ENCODE assay signal across 15 cellular contexts in the genomic region with DNA sequence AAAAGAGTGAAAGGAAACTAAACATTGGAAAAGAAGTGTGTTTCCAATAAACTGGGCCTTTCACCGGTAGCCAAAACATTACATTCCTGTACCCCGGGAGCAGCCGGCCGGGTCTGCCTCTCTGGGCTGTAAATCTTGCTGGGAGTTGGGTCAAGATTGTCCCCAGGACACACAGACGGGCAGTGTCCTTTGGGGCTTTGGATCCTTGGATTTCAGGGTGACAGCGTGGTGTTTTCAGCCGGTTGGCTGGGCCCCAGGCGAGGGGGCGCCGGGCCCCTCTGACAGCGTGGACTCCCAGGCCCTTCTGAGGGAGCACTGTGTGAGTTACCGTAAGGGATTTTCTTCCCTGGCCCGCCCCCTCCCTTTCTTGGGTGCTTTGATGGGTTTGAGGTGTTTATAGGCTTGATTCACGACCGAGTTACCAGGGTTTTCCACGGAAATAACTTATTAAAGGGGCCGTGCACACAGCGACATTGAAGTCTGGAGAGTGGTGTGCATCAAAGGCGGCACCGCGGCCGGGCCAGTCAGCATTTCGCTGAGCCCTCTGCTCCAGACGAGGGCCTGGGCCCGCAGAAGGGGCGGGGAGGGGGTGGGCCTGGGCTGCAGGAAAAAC. TPM values are rescaled to one million over a fixed set of nuclear protein-coding genes. Genes with fewer than 3 reads are reported as not detected.
A peak's percentile ranks its signal among the peaks of the same experiment; 100 is the strongest.
DNase-seq lines count a peak whose midpoint lies in the region; ATAC-seq, FAIRE-seq and TF ChIP-seq lines count a peak whose summit lies in the region.
"Had no signal": no experiment of that assay in that cellular context is flagged by ENCODE, and none has a peak within 500 bp of the region (broad histone marks: within the 10 kb centered on the region; RNA-seq: fewer than 3 reads in every experiment).

No MANE protein-coding gene starts in this region.

- no peak overlapping the region for H3K4me3 ChIP-seq in HEK293 (ENCODE audit: low read depth, low read length)
- H3K4me3 ChIP-seq in endothelial cell of umbilical vein (replicated peaks in 1 of 3; ENCODE audit: insufficient read depth in 1 of 3, low read depth in 1 of 3, low read length in 3 of 3), result no peak overlapping the region
- no peak overlapping the region for H3K4me3 ChIP-seq in mucosa of descending colon
- H3K4me3 ChIP-seq in subcutaneous abdominal adipose tissue (ENCODE audit: low read depth in 1 of 5, low read length in 5 of 5), result peak overlapping the region in 2 of 5 donors; percentile 1 to 8
- H3K4me3 ChIP-seq: gastrocnemius medialis had no signal

- intact Hi-C loops in endothelial cell of umbilical vein (cut with micrococcal nuclease), result no loop called here
- intact Hi-C loops in mucosa of descending colon (cut with DNase I, micrococcal nuclease), result no loop called here

- H3K9ac ChIP-seq in endothelial cell of umbilical vein (replicated peaks; ENCODE audit: extremely low read depth, insufficient read depth, low read length) (peak overlapping the region; percentile 0), subcutaneous abdominal adipose tissue (ENCODE audit: low read length in 5 of 5) (peak overlapping the region in 4 of 5 donors; percentile 62 to 74 (median 65))

- TF ChIP-seq CTCF in HEK293 (tag by site-specific recombination; IDR thresholded peaks at IDR 0.05) (no peak), endothelial cell of umbilical vein (IDR thresholded peaks at IDR 0.05; ENCODE audit: extremely low read depth in 1 of 2, insufficient read depth in 1 of 2, low read depth in 1 of 2, low read length in 2 of 2) (no peak), mucosa of descending colon (IDR thresholded peaks at IDR 0.05) (no peak)

- peaks cover 31% of the 10 kb centered on the region for H3K79me2 ChIP-seq in endothelial cell of umbilical vein (ENCODE audit: control insufficient read depth, insufficient read depth, low read length)

- no peaks in the 10 kb centered on the region for H3K4me1 ChIP-seq in HEK293 (ENCODE audit: control insufficient read depth, insufficient read depth, low read length)
- peaks cover 28% of the 10 kb centered on the region for H3K4me1 ChIP-seq in endothelial cell of umbilical vein (ENCODE audit: control insufficient read depth, extremely low read depth, insufficient read depth, low read length)
- H3K4me1 ChIP-seq in mucosa of descending colon (ENCODE audit: low read depth), result no peaks in the 10 kb centered on the region
- H3K4me1 ChIP-seq in subcutaneous abdominal adipose tissue (ENCODE audit: control insufficient read depth in 5 of 5, insufficient read depth in 5 of 5, low read length in 5 of 5), result peaks cover 6 to 73% (median 56%) of the 10 kb centered on the region in 5 donors
- H3K4me1 ChIP-seq: gastrocnemius medialis had no signal

- TF ChIP-seq POLR2A in endothelial cell of umbilical vein (IDR thresholded peaks at IDR 0.05; ENCODE audit: low read depth, low read length), result no peak

- CTCF ChIA-PET in HEK293 (lab: Yijun Ruan, JAX), result interaction anchor here (0.6 to 1.3 kb wide), 4 partner anchors 44 to 126 kb away, joined by 3 to 5 read pairs (median 3); no protein-coding TSS in a partner anchor
- CTCF ChIA-PET in endothelial cell of umbilical vein (lab: Charles Lee), result interaction anchor here (1.3 kb wide), 1 partner anchor 14 kb away, joined by 3 read pairs; no protein-coding TSS in a partner anchor

- no peak for FAIRE-seq in endothelial cell of umbilical vein (lab: Jason Lieb, UNC)

- peak; percentile 33 for DNase-seq in endothelial cell of umbilical vein (ENCODE audit: low read depth, low spot score)
- no peak for DNase-seq in mucosa of descending colon
- no peak for DNase-seq in DMS153 (lab: John Stamatoyannopoulos, UW)
- DNase-seq in NK-92 (lab: John Stamatoyannopoulos, UW; ENCODE audit: unreplicated experiment), result no peak
- DNase-seq: activated T-cell treated with anti-CD3 and anti-CD28 coated beads, Interleukin-2, amount 50 U/mL, for 48 hours; CD4-positive, alpha-beta T cell; gastrocnemius medialis; KBM-7; NCI-H2029 treated with DMSO at 0.1 percent for 48 hours; stimulated activated CD4-positive, alpha-beta T cell treated with anti-CD3 and anti-CD28 coated beads, Interleukin-4, amount 100 ng/mL, for 1 hour had no signal

- ATAC-seq in mucosa of descending colon (peak; percentile 13), HG03571 (IDR thresholded peaks at IDR 0.05; ENCODE audit: unreplicated experiment) (no peak), HG02759 (IDR thresholded peaks at IDR 0.05; ENCODE audit: unreplicated experiment) (no peak)
- ATAC-seq: gastrocnemius medialis had no signal

- H3K4me2 ChIP-seq in endothelial cell of umbilical vein (ENCODE audit: insufficient read depth, low read length), result no peak overlapping the region

- H3K9me3 ChIP-seq in HEK293 (ENCODE audit: control insufficient read depth, insufficient read depth, low read depth, low read length) (no peaks in the 10 kb centered on the region), endothelial cell of umbilical vein (replicated peaks; ENCODE audit: control insufficient read depth, insufficient read depth, low read length) (no peaks in the 10 kb centered on the region), mucosa of descending colon (no peaks in the 10 kb centered on the region), subcutaneous abdominal adipose tissue (ENCODE audit: control insufficient read depth in 5 of 5, low read length in 5 of 5) (no peaks in the 10 kb centered on the region)
- H3K9me3 ChIP-seq: gastrocnemius medialis had no signal

- H2AFZ ChIP-seq in endothelial cell of umbilical vein (ENCODE audit: low read depth, low read length), result peak overlapping the region; percentile 26

- H3K9me1 ChIP-seq in endothelial cell of umbilical vein (replicated peaks; ENCODE audit: control insufficient read depth, extremely low read depth, insufficient read depth, low read length), result no peaks in the 10 kb centered on the region

- no peaks in the 10 kb centered on the region for H4K20me1 ChIP-seq in endothelial cell of umbilical vein (replicated peaks; ENCODE audit: control insufficient read depth, extremely low read depth, insufficient read depth, low read length)

- H3K36me3 ChIP-seq in HEK293 (ENCODE audit: control insufficient read depth in 2 of 2, insufficient read depth in 1 of 2, low read length in 2 of 2) (peaks cover 3 to 60% of the 10 kb centered on the region in 2 experiments; a peak in 2 of 3 replicates), endothelial cell of umbilical vein (ENCODE audit: control insufficient read depth in 2 of 2, extremely low read depth in 1 of 2, insufficient read depth in 2 of 2, low read length in 2 of 2) (peaks cover 0 to 5% of the 10 kb centered on the region in 2 experiments), mucosa of descending colon (ENCODE audit: low read depth) (no peaks in the 10 kb centered on the region), subcutaneous abdominal adipose tissue (ENCODE audit: control insufficient read depth in 5 of 5, insufficient read depth in 5 of 5, low read length in 5 of 5) (no peaks in the 10 kb centered on the region)
- H3K36me3 ChIP-seq: gastrocnemius medialis had no signal

- BruUV-seq in endothelial cell of umbilical vein (replicated peaks; lab: Mats Ljungman, UMichigan), result no TSS peak

- POLR2A ChIA-PET in HEK293 (lab: Yijun Ruan, JAX), result no interaction called here
- POLR2A ChIA-PET in endothelial cell of umbilical vein (lab: Charles Lee), result no interaction called here

- H3K27me3 ChIP-seq in endothelial cell of umbilical vein (ENCODE audit: control insufficient read depth in 2 of 2, insufficient read depth in 2 of 2, low read length in 2 of 2) (no peaks in the 10 kb centered on the region), subcutaneous abdominal adipose tissue (ENCODE audit: control insufficient read depth in 5 of 5, insufficient read depth in 4 of 5, low read length in 5 of 5) (no peaks in the 10 kb centered on the region)
- H3K27me3 ChIP-seq: gastrocnemius medialis had no signal

- H3K27ac ChIP-seq in HEK293 (ENCODE audit: extremely low read depth, low read depth, low read length), result no peak overlapping the region
- peak overlapping the region; percentile 35 for H3K27ac ChIP-seq in endothelial cell of umbilical vein (ENCODE audit: insufficient read depth, low read depth, low read length)
- H3K27ac ChIP-seq in subcutaneous abdominal adipose tissue (ENCODE audit: low read depth, low read length), result peak overlapping the region; percentile 86
- H3K27ac ChIP-seq: gastrocnemius medialis, VCaP had no signal

- dilution Hi-C loops in endothelial cell of umbilical vein (cut with MboI; ENCODE audit: extremely low pct_ligation_motif_present, low sequenced_read_pairs), result no loop called here

TF ChIP-seq in HEK293, 187 proteins besides CTCF, POLR2A, EP300 and RAD21:
- TF ChIP-seq ZNF560 (tag by site-specific recombination; IDR thresholded peaks at IDR 0.05; ENCODE audit: borderline replicate concordance), result no peak
- TF ChIP-seq ZFHX2 (tag by site-specific recombination; conservative IDR thresholded peaks at IDR 0.05), result 0 out of 2 replicates have a peak, but pooled peaks have one; percentile 18
- TF ChIP-seq ZNF391 (tag by site-specific recombination; IDR thresholded peaks at IDR 0.05; ENCODE audit: borderline replicate concordance, low read depth), result no peak
- no peak for TF ChIP-seq ZNF76 (tag by site-specific recombination; IDR thresholded peaks at IDR 0.05; ENCODE audit: borderline replicate concordance, low read depth)
- no peak for TF ChIP-seq ZNF19 (tag by site-specific recombination; IDR thresholded peaks at IDR 0.05; ENCODE audit: low read depth)

TF ChIP-seq in endothelial cell of umbilical vein, 7 proteins besides CTCF, POLR2A, EP300 and RAD21 (continues in another document):
- TF ChIP-seq EZH2 (IDR thresholded peaks at IDR 0.05; ENCODE audit: borderline replicate concordance, low read depth, low read length, severe bottlenecking) (no peak), POLR2AphosphoS5 (IDR thresholded peaks at IDR 0.05; ENCODE audit: insufficient read depth, low read depth, low read length) (no peak), GATA2 (IDR thresholded peaks at IDR 0.05; ENCODE audit: insufficient read depth, insufficient read length, low read depth, low read length) (no peak), JUN (IDR thresholded peaks at IDR 0.05; ENCODE audit: borderline replicate concordance, insufficient read depth, insufficient read length, low read depth) (no peak)
- TF ChIP-seq, protein P1, sequence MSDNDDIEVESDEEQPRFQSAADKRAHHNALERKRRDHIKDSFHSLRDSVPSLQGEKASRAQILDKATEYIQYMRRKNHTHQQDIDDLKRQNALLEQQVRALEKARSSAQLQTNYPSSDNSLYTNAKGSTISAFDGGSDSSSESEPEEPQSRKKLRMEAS (IDR thresholded peaks at IDR 0.05; ENCODE audit: insufficient read depth, insufficient read length), result no peak

RNA-seq across cellular contexts. Expression of a gene that starts 27.4 kb away (rescaled TPM):
- total RNA-seq in endothelial cell of umbilical vein (12.4 and 12.5 TPM in 2 replicates), mucosa of descending colon (10 to 100 TPM; 11.5 to 18.5 (median 12.8) TPM)
- 7.3 and 8.8 TPM in 2 replicates for polyA plus RNA-seq in endothelial cell of umbilical vein
- 3.5 and 4.0 TPM in 2 replicates for polyA plus RNA-seq in endothelial cell of umbilical vein (2011; cell fraction: cytosol; rRNA removed)
- 22.2 and 24.2 TPM in 2 replicates for polyA plus RNA-seq in endothelial cell of umbilical vein (2011; cell fraction: nucleus; rRNA removed)
- 5.8 and 11.3 TPM in 2 replicates for polyA plus RNA-seq in endothelial cell of umbilical vein (2012)
- polyA minus RNA-seq in endothelial cell of umbilical vein, result 28.0 and 29.7 TPM in 2 replicates
- 45.7 TPM for polyA minus RNA-seq in endothelial cell of umbilical vein (2011; cell fraction: cytosol; rRNA and poly(A)+ RNA removed)
- polyA minus RNA-seq in endothelial cell of umbilical vein (2011; cell fraction: nucleus; rRNA and poly(A)+ RNA removed), result 22.4 and 35.7 TPM in 2 replicates
